7 cellular contexts compared by ENCODE assay signal in genomic region chr1:3668585-3669300, GRCh38. TPM values are rescaled to one million over a fixed set of nuclear protein-coding genes. Genes with fewer than 3 reads are reported as not detected.
DNase-seq lines count a peak whose midpoint lies in the region; ATAC-seq and TF ChIP-seq lines count a peak whose summit lies in the region.

No MANE protein-coding gene starts in this region.

- H3K9me3 ChIP-seq in PC-3 (ENCODE audit: low read length) (no peaks in the 10 kb centered on the region), testis (no peaks in the 10 kb centered on the region)

- peak; percentile 84 for ATAC-seq in PC-3
- peak; percentile 87 to 92 for ATAC-seq in left cardiac atrium
- ATAC-seq in HG02759 (IDR thresholded peaks at IDR 0.05; ENCODE audit: unreplicated experiment) = no peak
- ATAC-seq in HG02852 (IDR thresholded peaks at IDR 0.05; ENCODE audit: unreplicated experiment) = no peak
- ATAC-seq in HG03521 (IDR thresholded peaks at IDR 0.05; ENCODE audit: unreplicated experiment) = no peak

- H3K36me3 ChIP-seq in PC-3 (ENCODE audit: low read depth, low read length) (no peaks in the 10 kb centered on the region), testis (ENCODE audit: low read depth, missing control alignments) (no peaks in the 10 kb centered on the region)

- H3K27ac ChIP-seq in PC-3 (ENCODE audit: low read length) (no peak overlapping the region), testis (no peak overlapping the region)

- POLR2A ChIA-PET in PC-3 (lab: Charles Lee; ENCODE audit: unreplicated experiment) = no interaction called here

- CTCF ChIA-PET in PC-3 (lab: Charles Lee) = no interaction called here

- intact Hi-C loops in PC-3 (cut with micrococcal nuclease) = no loop called here
- intact Hi-C loops in left cardiac atrium (cut with DNase I) = no loop called here
- intact Hi-C loops in testis (cut with DNase I; ENCODE audit: low total_unique reads) = no loop called here

- H3K4me3 ChIP-seq in PC-3 (ENCODE audit: low read length) = peak overlapping the region; percentile 31; the same call in 1 of the 2 replicates
- no peak overlapping the region for H3K4me3 ChIP-seq in testis

- DNase-seq in HuH-7 (ENCODE audit: low spot score) (peak; percentile 93), PC-3 (peak; percentile 87), left cardiac atrium (peak; percentile 79), testis (peak; percentile 88)

- TF ChIP-seq POLR2A in testis (IDR thresholded peaks at IDR 0.05) = no peak

- no TSS peak for BruUV-seq in PC-3 (replicated peaks; lab: Mats Ljungman, UMichigan)

- peaks cover 14% of the 10 kb centered on the region for H3K4me1 ChIP-seq in PC-3 (ENCODE audit: insufficient read depth, low read length)
- H3K4me1 ChIP-seq in testis = no peaks in the 10 kb centered on the region

- TF ChIP-seq CTCF in PC-3 (conservative IDR thresholded peaks at IDR 0.05; ENCODE audit: low read depth, low read length) (no peak), testis (IDR thresholded peaks at IDR 0.05) (no peak)

- H3F3A ChIP-seq in PC-3 (ENCODE audit: low read length, unreplicated experiment) = no peaks in the 10 kb centered on the region

- no peaks in the 10 kb centered on the region for H4K20me1 ChIP-seq in PC-3 (ENCODE audit: low read length)

- no peaks in the 10 kb centered on the region for H3K79me2 ChIP-seq in PC-3 (ENCODE audit: low read length)

- H3K4me2 ChIP-seq in PC-3 (ENCODE audit: low read length) = peak overlapping the region; percentile 68

- no peaks in the 10 kb centered on the region for H3K9me2 ChIP-seq in PC-3 (replicated peaks; ENCODE audit: low read length)

- peak overlapping the region; percentile 34; the same call in 1 of the 2 replicates for H2AFZ ChIP-seq in PC-3 (ENCODE audit: low read length)

- no peak overlapping the region for H3K9ac ChIP-seq in PC-3 (ENCODE audit: low read length)

- no peaks in the 10 kb centered on the region for H3K27me3 ChIP-seq in PC-3 (ENCODE audit: low read length)
- no peaks in the 10 kb centered on the region for H3K27me3 ChIP-seq in testis

- 48 to 63% methylated on average over 8 to 29 of the region's 30 CpGs for WGBS in testis, 2 donors

RNA-seq across cellular contexts. Expression of gene TP73, which starts 16.4 kb away (rescaled TPM):
- total RNA-seq in PC-3 (2014; rRNA removed) (2.5 and 2.6 TPM in 2 replicates), left cardiac atrium (under 1 TPM in 1 of 2 donors, not detected in 1; 0.06 TPM), testis (1 to 10 TPM; 1.3 to 1.5 TPM)
- 2.2 TPM for polyA plus RNA-seq in testis (ENCODE audit: insufficient read depth, low read depth, low replicate concordance)

RNA-seq across cellular contexts. Expression of gene WRAP73, which starts 18.8 kb away (rescaled TPM):
- total RNA-seq in PC-3 (2014; rRNA removed) = 57.2 and 67.8 TPM in 2 replicates
- total RNA-seq in left cardiac atrium = 10 to 100 TPM; 11.3 to 11.8 TPM
- total RNA-seq in testis = 10 to 100 TPM; 26.1 to 34.2 TPM
- 32.5 TPM for polyA plus RNA-seq in testis (ENCODE audit: insufficient read depth, low read depth, low replicate concordance)

RNA-seq across cellular contexts. Expression of gene TPRG1L, which starts 43.9 kb away (rescaled TPM):
- 32.0 and 44.5 TPM in 2 replicates for total RNA-seq in PC-3 (2014; rRNA removed)
- total RNA-seq in left cardiac atrium = 10 to 100 TPM; 41.3 to 42.6 TPM
- 10 to 100 TPM; 30.6 to 33.3 TPM for total RNA-seq in testis
- 40.9 TPM for polyA plus RNA-seq in testis (ENCODE audit: insufficient read depth, low read depth, low replicate concordance)

RNA-seq across cellular contexts. Expression of gene MEGF6, which starts 57.4 kb away (rescaled TPM):
- total RNA-seq in PC-3 (2014; rRNA removed) = 32.5 and 40.1 TPM in 2 replicates
- 10 to 100 TPM; 12.4 to 15.8 TPM for total RNA-seq in left cardiac atrium
- 10 to 100 TPM; 16.1 to 26.4 TPM for total RNA-seq in testis
- 9.0 TPM for polyA plus RNA-seq in testis (ENCODE audit: insufficient read depth, low read depth, low replicate concordance)

Comparison
In these comparisons a context has a peak if more than half of its experiments do, and no peak if none do; other contexts are left out.
1. ATAC-seq: peak in PC-3 (single experiment) and left cardiac atrium (2 of 2); none in HG02759 (single experiment), HG02852 (single experiment) and HG03521 (single experiment).
2. Peak in every context shown above with its lines, with median percentiles within 50 percentile points of each other: DNase-seq.